1 cellular context compared by ENCODE assay signal in the genomic region with DNA sequence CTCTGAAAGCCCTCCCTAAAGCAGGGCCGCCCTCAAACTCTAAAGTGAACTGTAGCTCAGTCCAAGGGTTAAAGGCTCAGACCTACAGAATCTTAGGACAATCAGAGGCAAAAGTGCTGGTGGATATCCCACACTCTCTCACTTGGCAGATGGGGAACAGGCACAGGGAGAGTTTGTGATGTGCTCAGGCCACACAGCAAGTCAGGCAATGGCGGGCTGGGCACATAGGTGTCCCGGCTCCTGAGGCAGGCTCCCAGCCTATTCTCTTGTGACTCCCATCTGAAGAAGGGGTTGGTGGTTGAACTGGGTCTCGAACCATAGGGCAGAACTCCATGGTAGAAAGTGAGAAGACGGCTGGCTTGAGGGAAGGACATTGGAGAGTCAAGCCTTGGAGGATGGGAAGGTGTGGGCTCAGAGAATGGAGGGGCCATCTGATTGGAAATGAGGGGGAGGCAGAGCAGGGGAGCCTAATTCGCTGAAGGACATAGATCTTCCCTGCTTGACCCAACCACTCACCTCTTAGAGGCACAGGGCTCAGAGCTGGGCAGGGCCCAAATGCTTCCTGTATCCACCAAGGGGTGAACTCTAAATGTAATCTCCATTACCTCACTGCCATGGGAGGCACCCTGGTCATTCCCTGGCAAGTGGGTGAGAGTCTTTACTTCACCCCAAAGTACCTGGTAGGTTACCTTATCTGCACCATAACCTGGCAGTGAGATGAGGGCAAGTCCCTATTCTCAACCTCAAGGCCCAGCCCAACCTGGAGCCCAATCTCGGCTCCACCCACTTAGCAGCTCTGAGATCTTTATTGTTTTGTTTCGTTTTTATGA.
TF ChIP-seq lines count a peak whose summit lies in the region.

No MANE protein-coding gene starts in this region.

TF ChIP-seq in IMR-90, 13 proteins besides CTCF, POLR2A, EP300 and RAD21 (continued from another document):
- TF ChIP-seq, protein P1, sequence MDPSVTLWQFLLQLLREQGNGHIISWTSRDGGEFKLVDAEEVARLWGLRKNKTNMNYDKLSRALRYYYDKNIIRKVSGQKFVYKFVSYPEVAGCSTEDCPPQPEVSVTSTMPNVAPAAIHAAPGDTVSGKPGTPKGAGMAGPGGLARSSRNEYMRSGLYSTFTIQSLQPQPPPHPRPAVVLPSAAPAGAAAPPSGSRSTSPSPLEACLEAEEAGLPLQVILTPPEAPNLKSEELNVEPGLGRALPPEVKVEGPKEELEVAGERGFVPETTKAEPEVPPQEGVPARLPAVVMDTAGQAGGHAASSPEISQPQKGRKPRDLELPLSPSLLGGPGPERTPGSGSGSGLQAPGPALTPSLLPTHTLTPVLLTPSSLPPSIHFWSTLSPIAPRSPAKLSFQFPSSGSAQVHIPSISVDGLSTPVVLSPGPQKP (IDR thresholded peaks at IDR 0.05; ENCODE audit: borderline replicate concordance, low read depth, low read length) = no peak
- no peak for TF ChIP-seq RCOR1 (IDR thresholded peaks at IDR 0.05; ENCODE audit: insufficient replicate concordance, low read length)
- no peak for TF ChIP-seq MAFK (IDR thresholded peaks at IDR 0.05; ENCODE audit: low read depth, low read length)
- TF ChIP-seq FOS (IDR thresholded peaks at IDR 0.05; ENCODE audit: low read depth, low read length) = no peak
- TF ChIP-seq CEBPB (IDR thresholded peaks at IDR 0.05; ENCODE audit: low read depth, low read length) = no peak
- TF ChIP-seq MAZ (IDR thresholded peaks at IDR 0.05; ENCODE audit: borderline replicate concordance, low read depth, low read length) = no peak
- TF ChIP-seq MXI1 (IDR thresholded peaks at IDR 0.05; ENCODE audit: borderline replicate concordance, low read depth, low read length) = no peak
